In the genomic region with DNA sequence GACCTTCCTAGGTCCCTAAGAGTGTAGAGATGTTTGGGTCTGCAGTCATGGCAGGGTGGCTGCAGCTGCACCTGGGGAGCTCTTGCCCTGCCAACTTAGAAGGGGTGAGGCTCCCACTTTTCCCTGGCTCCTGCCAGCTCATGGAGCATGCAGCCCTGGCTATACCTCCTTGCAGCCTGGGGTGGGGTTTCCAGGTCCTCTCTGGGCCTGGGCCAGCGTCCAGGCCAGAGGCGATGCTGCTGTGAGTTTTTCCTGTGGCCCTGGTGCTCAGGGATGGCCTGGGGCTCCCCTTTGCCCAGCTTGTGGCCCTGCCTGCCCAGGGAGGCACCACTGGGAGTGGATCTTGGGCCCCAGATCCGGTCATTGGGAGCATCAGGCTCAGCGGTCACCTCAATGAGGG, we compare ENCODE assay signal across 26 cellular contexts.
"Had no signal": no experiment of that assay in that cellular context is flagged by ENCODE, and none has a peak within 500 bp of the region (broad histone marks: within the 10 kb centered on the region; RNA-seq: fewer than 3 reads in every experiment).

No MANE protein-coding gene starts in this region.

- H3K27ac Mint-ChIP-seq: naive thymus-derived CD8-positive, alpha-beta T cell; natural killer cell treated with Interleukin-12 subunit alpha and Interleukin-12 subunit beta and Interleukin-15 and Interleukin-18, amount 100 ng/mL, for 72 hours; nephron progenitor cell; progenitor cell of endocrine pancreas; stimulated activated effector memory CD8-positive, alpha-beta T cell treated with anti-CD3 and anti-CD28 coated beads, Interleukin-12 subunit alpha, Interleukin-12 subunit beta, amount 100 ng/mL, for 72 hours; stimulated activated naive B cell treated with anti-CD40 and anti-IgM and Interleukin-4, amounts not matched to agents 10 μg/mL and 1 μg/mL and 100 μg/mL, for 72 hours; stimulated activated naive CD8-positive, alpha-beta T cell treated with anti-CD3 and anti-CD28 coated beads, Interleukin-15, Interleukin-2, amounts not matched to agents 100 ng/mL and 50 ng/mL, for 24 hours had no signal

- H3K27me3 ChIP-seq: ovary, right lobe of liver, sigmoid colon, stomach, thyroid gland, tibial nerve, upper lobe of left lung, vagina had no signal

- H3K36me3 Mint-ChIP-seq: naive thymus-derived CD8-positive, alpha-beta T cell; stimulated activated effector memory CD8-positive, alpha-beta T cell treated with anti-CD3 and anti-CD28 coated beads, Interleukin-12 subunit alpha, Interleukin-12 subunit beta, amount 100 ng/mL, for 72 hours had no signal

- H3K4me3 ChIP-seq: ovary, psoas muscle, right lobe of liver, sigmoid colon, stomach, thoracic aorta, thyroid gland, tibial nerve, upper lobe of left lung, vagina had no signal

- H3K27me3 Mint-ChIP-seq: progenitor cell of endocrine pancreas; stimulated activated naive CD8-positive, alpha-beta T cell treated with anti-CD3 and anti-CD28 coated beads, Interleukin-15, Interleukin-2, amounts not matched to agents 100 ng/mL and 50 ng/mL, for 24 hours had no signal

- H3K79me2 ChIP-seq: parathyroid adenoma had no signal

- H3K4me1 ChIP-seq: parathyroid adenoma, right lobe of liver, sigmoid colon, stomach, upper lobe of left lung had no signal

- DNase-seq: naive thymus-derived CD8-positive, alpha-beta T cell; nephron progenitor cell; ovary; psoas muscle; right lobe of liver; sigmoid colon; small intestine; stimulated activated CD4-positive, alpha-beta T cell treated with anti-CD3 and anti-CD28 coated beads, Interleukin-15, amount 100 ng/mL, for 24 hours; stimulated activated CD4-positive, alpha-beta T cell treated with anti-CD3 and anti-CD28 coated beads, Interleukin-2, amount 100 ng/mL, for 24 hours; stimulated activated CD4-positive, alpha-beta T cell treated with anti-CD3 and anti-CD28 coated beads, Interleukin-2, amount 100 ng/mL, for 48 hours; stimulated activated CD4-positive, alpha-beta T cell treated with anti-CD3 and anti-CD28 coated beads, Interleukin-4, amount 100 ng/mL, for 24 hours; stimulated activated naive B cell treated with anti-CD40 and anti-IgM and Interleukin-4, amounts not matched to agents 10 μg/mL and 1 μg/mL and 100 μg/mL, for 72 hours; stimulated activated naive CD4-positive, alpha-beta T cell treated with Interleukin-2 at 50 U/mL for 16 hours; stomach; thyroid gland; trophoblast cell had no signal

- H2AFZ ChIP-seq: parathyroid adenoma had no signal

- H3K9me3 ChIP-seq: ovary, psoas muscle, right lobe of liver, sigmoid colon, thoracic aorta, thyroid gland, upper lobe of left lung, vagina had no signal

- H3K9me3 Mint-ChIP-seq: stimulated activated naive CD8-positive, alpha-beta T cell treated with anti-CD3 and anti-CD28 coated beads, Interleukin-15, Interleukin-2, amounts not matched to agents 100 ng/mL and 50 ng/mL, for 24 hours had no signal

- H3K4me3 Mint-ChIP-seq: naive thymus-derived CD8-positive, alpha-beta T cell; natural killer cell treated with Interleukin-12 subunit alpha and Interleukin-12 subunit beta and Interleukin-15 and Interleukin-18, amount 100 ng/mL, for 72 hours; nephron progenitor cell; neural crest cell; stimulated activated effector memory CD8-positive, alpha-beta T cell treated with anti-CD3 and anti-CD28 coated beads, Interleukin-12 subunit alpha, Interleukin-12 subunit beta, amount 100 ng/mL, for 72 hours; stimulated activated naive B cell treated with anti-CD40 and anti-IgM and Interleukin-4, amounts not matched to agents 10 μg/mL and 1 μg/mL and 100 μg/mL, for 72 hours; stimulated activated naive CD8-positive, alpha-beta T cell treated with anti-CD3 and anti-CD28 coated beads, Interleukin-15, Interleukin-2, amounts not matched to agents 100 ng/mL and 50 ng/mL, for 24 hours had no signal

- H3K4me1 Mint-ChIP-seq: naive thymus-derived CD8-positive, alpha-beta T cell had no signal

- H3K27ac ChIP-seq: ovary, parathyroid adenoma, psoas muscle, right lobe of liver, sigmoid colon, stomach, thoracic aorta, thyroid gland, tibial nerve, upper lobe of left lung, vagina had no signal

- H3K9ac ChIP-seq: parathyroid adenoma had no signal

- H3K36me3 ChIP-seq: ovary, right lobe of liver, sigmoid colon, stomach, thoracic aorta, thyroid gland, tibial nerve, upper lobe of left lung, vagina had no signal
